ENCODE assay signal across 8 cellular contexts in genomic region chr4:106898621-106899230, GRCh38.
DNase-seq lines count a peak whose midpoint lies in the region; ATAC-seq and TF ChIP-seq lines count a peak whose summit lies in the region.

No MANE protein-coding gene starts in this region.

- H3K36me3 ChIP-seq in RWPE2 (ENCODE audit: low read depth) (no peaks in the 10 kb centered on the region), esophagus muscularis mucosa (no peaks in the 10 kb centered on the region), prostate gland (no peaks in the 10 kb centered on the region)

- no peak for TF ChIP-seq EP300 in esophagus muscularis mucosa (IDR thresholded peaks at IDR 0.05)

- TF ChIP-seq POLR2A in esophagus muscularis mucosa (IDR thresholded peaks at IDR 0.05; ENCODE audit: low read depth) (no peak), prostate gland (IDR thresholded peaks at IDR 0.05) (no peak)

- H3K9me3 ChIP-seq in RWPE2 (ENCODE audit: severe bottlenecking) (no peaks in the 10 kb centered on the region), esophagus muscularis mucosa (peaks cover 0 to 5% (median 2%) of the 10 kb centered on the region in 4 donors), prostate gland (no peaks in the 10 kb centered on the region)

- TF ChIP-seq CTCF in RWPE2 (IDR thresholded peaks at IDR 0.05; ENCODE audit: poor library complexity, severe bottlenecking): peak; percentile 95
- peak in 2 of 3 experiments; percentile 11 to 40 for TF ChIP-seq CTCF in esophagus muscularis mucosa (IDR thresholded peaks at IDR 0.05)
- peak in 3 of 4 experiments; percentile 8 to 31 (median 18) for TF ChIP-seq CTCF in prostate gland (IDR thresholded peaks at IDR 0.05)

- no peak overlapping the region for H3K27ac ChIP-seq in RWPE2 (ENCODE audit: poor library complexity, severe bottlenecking)
- H3K27ac ChIP-seq in esophagus muscularis mucosa (replicated peaks in 1 of 4): no peak overlapping the region
- H3K27ac ChIP-seq in prostate gland: no peak overlapping the region

- H3K27me3 ChIP-seq in RWPE2 (ENCODE audit: insufficient read depth, poor library complexity, severe bottlenecking): no peaks in the 10 kb centered on the region
- no peaks in the 10 kb centered on the region for H3K27me3 ChIP-seq in esophagus muscularis mucosa
- H3K27me3 ChIP-seq in prostate gland (replicated peaks; ENCODE audit: insufficient read depth): no peaks in the 10 kb centered on the region

- peak; percentile 1 for DNase-seq in NCI-H2029 (lab: John Stamatoyannopoulos, UW)
- no peak for DNase-seq in NCI-H2029 treated with DMSO at 0.1 percent for 48 hours (lab: John Stamatoyannopoulos, UW)
- no peak for DNase-seq in RWPE2 (ENCODE audit: low spot score)
- no peak for DNase-seq in esophagus muscularis mucosa (ENCODE audit: extremely low spot score)
- no peak for DNase-seq in prostate gland (ENCODE audit: low spot score)
- DNase-seq in activated CD4-positive, CD25-positive, alpha-beta regulatory T cell (lab: John Stamatoyannopoulos, UW): no peak

- ATAC-seq in GM19328 (IDR thresholded peaks at IDR 0.05; ENCODE audit: unreplicated experiment) (peak; percentile 65), HG03520 (IDR thresholded peaks at IDR 0.05; ENCODE audit: unreplicated experiment) (peak; percentile 74), RWPE2 (ENCODE audit: low read depth) (peak; percentile 87)

- H3K4me1 ChIP-seq in RWPE2 (ENCODE audit: insufficient read depth, poor library complexity, severe bottlenecking) (no peaks in the 10 kb centered on the region), esophagus muscularis mucosa (no peaks in the 10 kb centered on the region), prostate gland (replicated peaks) (no peaks in the 10 kb centered on the region)

- WGBS in esophagus muscularis mucosa: 44% methylated on average over 4 of the region's 4 CpGs
- WGBS in prostate gland: 42% methylated on average over 4 of the region's 4 CpGs

- intact Hi-C loops in esophagus muscularis mucosa (cut with DNase I) (no loop called here), prostate gland (cut with DNase I) (no loop called here)

- H3K4me3 ChIP-seq in RWPE2 (ENCODE audit: severe bottlenecking) (no peak overlapping the region), esophagus muscularis mucosa (no peak overlapping the region), prostate gland (no peak overlapping the region)

Comparison
In these comparisons a context has a peak if more than half of its experiments do, and no peak if none do; other contexts are left out.
1. CTCF ChIP-seq: peak in every context shown above with its lines; median percentile 95 in RWPE2; 26 in esophagus muscularis mucosa; 18 in prostate gland.